In the genomic region with DNA sequence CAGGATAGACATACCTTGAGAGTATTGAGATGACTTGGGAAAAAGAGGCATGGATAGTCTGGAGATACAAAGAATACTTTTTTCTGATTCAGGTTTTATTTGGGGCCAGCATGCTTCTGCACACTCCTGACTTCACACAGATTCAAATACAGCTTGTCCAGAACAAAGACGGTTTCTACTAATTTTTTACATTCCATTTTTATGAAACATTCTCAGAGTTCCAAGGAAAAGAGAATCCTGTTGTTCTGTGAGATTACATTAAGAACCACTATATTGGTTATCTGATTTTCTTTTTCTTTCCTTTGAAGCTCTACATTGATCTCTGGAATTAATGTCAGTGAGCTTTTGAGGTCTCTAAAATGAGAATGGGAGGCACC, we compare ENCODE assay signal across 16 cellular contexts. TPM values are rescaled to one million over a fixed set of nuclear protein-coding genes. Genes with fewer than 3 reads are reported as not detected.
DNase-seq lines count a peak whose midpoint lies in the region; TF ChIP-seq lines count a peak whose summit lies in the region.
"Had no signal": no experiment of that assay in that cellular context is flagged by ENCODE, and none has a peak within 500 bp of the region (broad histone marks: within the 10 kb centered on the region; RNA-seq: fewer than 3 reads in every experiment).

No MANE protein-coding gene starts in this region.

- intact Hi-C loops in ascending aorta (cut with DNase I) = loop anchor here (2.0 kb wide), 1 partner anchor 41 kb away; a partner anchor contains a TSS
- intact Hi-C loops in dorsolateral prefrontal cortex (cut with DNase I) = no loop called here

- TF ChIP-seq CTCF in ascending aorta (IDR thresholded peaks at IDR 0.05) (no peak), dorsolateral prefrontal cortex (IDR thresholded peaks at IDR 0.05 in 54 of 56, conservative IDR thresholded peaks at IDR 0.05 in 2 of 56; ENCODE audit: low read depth in 1 of 56, partially characterized antibody in 56 of 56) (no peak)

- H3K4me3 ChIP-seq in ascending aorta (peak overlapping the region; percentile 18 to 23), skeletal muscle tissue (ENCODE audit: low read length in 3 of 3) (peak overlapping the region; percentile 4 to 55 (median 23)), dorsolateral prefrontal cortex (no peak overlapping the region)
- H3K4me3 ChIP-seq: BLaER1, right lobe of liver had no signal

- H3K9me3 ChIP-seq in ascending aorta = no peaks in the 10 kb centered on the region
- no peaks in the 10 kb centered on the region for H3K9me3 ChIP-seq in skeletal muscle tissue (ENCODE audit: control insufficient read depth in 3 of 3, low read length in 3 of 3)
- H3K9me3 ChIP-seq: BLaER1, right lobe of liver had no signal

- DNase-seq in EL = peak; percentile 52
- DNase-seq in ascending aorta (ENCODE audit: low spot score in 2 of 2) = no peak
- DNase-seq in hepatic stellate cell (ENCODE audit: low spot score) = peak; percentile 23
- DNase-seq in mesenteric fat pad (ENCODE audit: low spot score) = no peak
- DNase-seq in UCSD-AML1 (lab: John Stamatoyannopoulos, UW; ENCODE audit: unreplicated experiment) = no peak
- DNase-seq in dorsolateral prefrontal cortex = no peak
- DNase-seq: activated CD4-positive, alpha-beta T cell treated with anti-CD3 and anti-CD28 coated beads for 36 hours; KBM-7; NCI-H1048; NCI-H2081; NCI-H524; right lobe of liver; stimulated activated CD4-positive, alpha-beta T cell treated with anti-CD3 and anti-CD28 coated beads, Interleukin-2, amount 100 ng/mL, for 48 hours; T-helper 9 cell had no signal

- H3K9ac ChIP-seq in skeletal muscle tissue (ENCODE audit: low read depth in 1 of 3, low read length in 3 of 3) = peak overlapping the region; percentile 44 to 80 (median 73)
- H3K9ac ChIP-seq: BLaER1 had no signal

- peaks cover 10 to 25% of the 10 kb centered on the region in 2 donors for H3K4me1 ChIP-seq in ascending aorta
- peaks cover 50 to 70% (median 60%) of the 10 kb centered on the region in 3 donors for H3K4me1 ChIP-seq in skeletal muscle tissue (ENCODE audit: control insufficient read depth in 3 of 3, insufficient read depth in 3 of 3, low read length in 3 of 3)
- H3K4me1 ChIP-seq: BLaER1, right lobe of liver had no signal

- H3K27ac ChIP-seq in ascending aorta (peak overlapping the region; percentile 83), skeletal muscle tissue (ENCODE audit: low read depth, low read length) (peak overlapping the region; percentile 97), dorsolateral prefrontal cortex (peak overlapping the region in 1 of 59 donors; percentile 17)
- H3K27ac ChIP-seq: BLaER1, right lobe of liver had no signal

- no peaks in the 10 kb centered on the region for H3K27me3 ChIP-seq in ascending aorta
- no peaks in the 10 kb centered on the region for H3K27me3 ChIP-seq in skeletal muscle tissue (ENCODE audit: control insufficient read depth in 3 of 3, insufficient read depth in 3 of 3, low read length in 3 of 3)
- H3K27me3 ChIP-seq in dorsolateral prefrontal cortex = no peaks in the 10 kb centered on the region
- H3K27me3 ChIP-seq: BLaER1, right lobe of liver had no signal

- no peaks in the 10 kb centered on the region for H3K36me3 ChIP-seq in ascending aorta
- no peaks in the 10 kb centered on the region for H3K36me3 ChIP-seq in skeletal muscle tissue (ENCODE audit: control insufficient read depth in 3 of 3, insufficient read depth in 3 of 3, low read length in 3 of 3)
- H3K36me3 ChIP-seq: BLaER1, right lobe of liver had no signal

RNA-seq across cellular contexts. Expression of a gene that starts 41.0 kb away (rescaled TPM):
- total RNA-seq in ascending aorta (257 TPM), skeletal muscle tissue (68.9 TPM), mesenteric fat pad (133 TPM), dorsolateral prefrontal cortex (100 to 1,000 TPM in 71 of 120 experiments, 10 to 100 TPM in 49; 63.9 to 139 (median 104) TPM)

Comparison
In these comparisons a context has a peak if more than half of its experiments do, and no peak if none do; other contexts are left out.
1. DNase-seq: peak in EL (single experiment) and hepatic stellate cell (single experiment); none in ascending aorta (0 of 2), mesenteric fat pad (single experiment), UCSD-AML1 (single experiment) and dorsolateral prefrontal cortex (0 of 10).
2. H3K4me3 ChIP-seq: peak in ascending aorta (2 of 2) and skeletal muscle tissue (3 of 3); none in dorsolateral prefrontal cortex (0 of 59).